Comparison of ENCODE assay signal across 8 cellular contexts in genomic region chr4:154622598-154622997, GRCh38. TPM values are rescaled to one million over a fixed set of nuclear protein-coding genes. Genes with fewer than 3 reads are reported as not detected.
DNase-seq lines count a peak whose midpoint lies in the region; ATAC-seq and TF ChIP-seq lines count a peak whose summit lies in the region.

No MANE protein-coding gene starts in this region.

- H3K9ac ChIP-seq in OCI-LY1 (ENCODE audit: low read length): no peak overlapping the region

- no peaks in the 10 kb centered on the region for H3K4me1 ChIP-seq in OCI-LY1 (ENCODE audit: insufficient read depth, low read length, severe bottlenecking)
- peaks cover 3% of the 10 kb centered on the region for H3K4me1 ChIP-seq in osteoblast (ENCODE audit: insufficient read depth, low read length)

- H3K4me3 ChIP-seq in OCI-LY1 (ENCODE audit: low read depth, low read length, poor library complexity, severe bottlenecking): no peak overlapping the region
- H3K4me3 ChIP-seq in epithelial cell of proximal tubule (ENCODE audit: low read depth, low read length): no peak overlapping the region
- H3K4me3 ChIP-seq in osteoblast (ENCODE audit: insufficient read depth, low read length): no peak overlapping the region

- no peaks in the 10 kb centered on the region for H3K79me2 ChIP-seq in OCI-LY1 (ENCODE audit: insufficient read depth, low read length)
- no peaks in the 10 kb centered on the region for H3K79me2 ChIP-seq in osteoblast (ENCODE audit: insufficient read depth, low read length)

- H3K9me3 ChIP-seq in OCI-LY1 (ENCODE audit: low read length) (no peaks in the 10 kb centered on the region), osteoblast (ENCODE audit: low read depth, low read length) (no peaks in the 10 kb centered on the region)

- H3K9me2 ChIP-seq in OCI-LY1 (ENCODE audit: low read depth, low read length): no peaks in the 10 kb centered on the region

- H3F3A ChIP-seq in OCI-LY1 (ENCODE audit: insufficient read depth, low read length): no peaks in the 10 kb centered on the region

- H3K27me3 ChIP-seq in OCI-LY1 (ENCODE audit: insufficient read depth, low read length): no peaks in the 10 kb centered on the region
- peaks cover 21% of the 10 kb centered on the region for H3K27me3 ChIP-seq in osteoblast (ENCODE audit: insufficient read depth, low read length)

- H3K27ac ChIP-seq in OCI-LY1 (ENCODE audit: low read depth, low read length, poor library complexity, severe bottlenecking) (no peak overlapping the region), osteoblast (ENCODE audit: low read depth, low read length) (no peak overlapping the region)

- ATAC-seq in GM18519 (IDR thresholded peaks at IDR 0.05; ENCODE audit: low FRiP score, unreplicated experiment) (peak; percentile 39), HG03045 (IDR thresholded peaks at IDR 0.05; ENCODE audit: unreplicated experiment) (peak; percentile 42)

- TF ChIP-seq CTCF in OCI-LY1 (IDR thresholded peaks at IDR 0.05; ENCODE audit: low read length): peak; percentile 63
- peak; percentile 82 for TF ChIP-seq CTCF in epithelial cell of proximal tubule (conservative IDR thresholded peaks at IDR 0.05; ENCODE audit: low read depth, low read length)
- TF ChIP-seq CTCF in osteoblast (IDR thresholded peaks at IDR 0.05; ENCODE audit: extremely low read depth, low read depth, low read length): peak; percentile 56

- H2AFZ ChIP-seq in OCI-LY1 (ENCODE audit: low read length) (no peak overlapping the region), osteoblast (ENCODE audit: low read length) (no peak overlapping the region)

- no peaks in the 10 kb centered on the region for H3K36me3 ChIP-seq in OCI-LY1 (ENCODE audit: insufficient read depth, low read length)
- no peaks in the 10 kb centered on the region for H3K36me3 ChIP-seq in osteoblast (ENCODE audit: insufficient read depth, low read length)

- H3K4me2 ChIP-seq in OCI-LY1 (ENCODE audit: low read length) (no peak overlapping the region), osteoblast (ENCODE audit: insufficient read depth, low read length) (no peak overlapping the region)

- DNase-seq in DMS 273 (lab: John Stamatoyannopoulos, UW; ENCODE audit: unreplicated experiment): peak; percentile 35
- no peak for DNase-seq in DMS 273 treated with DMSO at 0.1 percent for 48 hours (lab: John Stamatoyannopoulos, UW)
- DNase-seq in epithelial cell of proximal tubule (ENCODE audit: low read depth): no peak
- no peak for DNase-seq in osteoblast (ENCODE audit: insufficient read length, low spot score, missing footprints)
- DNase-seq in activated CD8-positive, alpha-beta memory T cell treated with anti-CD3 and anti-CD28 coated beads, Interleukin-2, amount 50 U/mL, for 4 hours: no peak

- H4K20me1 ChIP-seq in OCI-LY1 (ENCODE audit: insufficient read depth, low read length): no peaks in the 10 kb centered on the region
- H4K20me1 ChIP-seq in osteoblast (ENCODE audit: insufficient read depth, low read length): no peaks in the 10 kb centered on the region

RNA-seq across cellular contexts. Expression of gene FGG, which starts 10.1 kb away (rescaled TPM):
- total RNA-seq in epithelial cell of proximal tubule: 0.23 TPM in 1 of 2 replicates, not detected in the other
- total RNA-seq in osteoblast: not detected in 2 replicates

RNA-seq across cellular contexts. Expression of gene FGA, which starts 32.1 kb away (rescaled TPM):
- total RNA-seq in epithelial cell of proximal tubule: 0.22 TPM in 1 of 2 replicates, not detected in the other
- total RNA-seq in osteoblast: not detected in 2 replicates

RNA-seq across cellular contexts. Expression of gene FGB, which starts 59.8 kb away (rescaled TPM):
- total RNA-seq in epithelial cell of proximal tubule (2.9 and 54.3 TPM in 2 replicates), osteoblast (not detected in 2 replicates)
